ENCODE assay signal across 14 cellular contexts in the genomic region with DNA sequence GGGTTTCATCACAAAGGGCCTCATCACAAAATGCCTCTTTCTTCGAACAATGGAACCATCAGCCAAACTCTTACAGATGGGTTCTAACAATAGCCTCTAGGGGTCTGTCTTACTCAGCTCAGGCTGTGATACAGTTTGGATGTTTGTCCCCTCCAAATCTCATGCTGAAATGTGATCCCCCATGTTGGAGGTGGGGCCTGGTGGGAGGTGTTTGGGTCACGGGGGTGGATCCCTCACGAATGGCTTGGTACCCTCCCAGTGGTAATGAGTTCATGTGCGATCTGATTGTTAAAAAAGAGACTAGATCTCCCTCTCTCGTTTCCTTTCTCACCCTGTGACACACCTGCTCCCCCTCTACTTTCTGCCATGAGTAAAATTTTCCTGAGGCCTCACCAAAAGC. TPM values are rescaled to one million over a fixed set of nuclear protein-coding genes. Genes with fewer than 3 reads are reported as not detected.
DNase-seq lines count a peak whose midpoint lies in the region; ATAC-seq and TF ChIP-seq lines count a peak whose summit lies in the region.
"Had no signal": no experiment of that assay in that cellular context is flagged by ENCODE, and none has a peak within 500 bp of the region (broad histone marks: within the 10 kb centered on the region; RNA-seq: fewer than 3 reads in every experiment).

No MANE protein-coding gene starts in this region.

- H3K36me3 ChIP-seq in HCT116 (ENCODE audit: control insufficient read depth in 1 of 2, insufficient read depth in 2 of 2, low read length in 2 of 2) (no peaks in the 10 kb centered on the region), NT2/D1 (ENCODE audit: insufficient read depth, insufficient read length, low read length) (no peaks in the 10 kb centered on the region)
- H3K36me3 ChIP-seq: Peyer's patch, suprapubic skin had no signal

- H3K9me3 ChIP-seq in HCT116 (ENCODE audit: control insufficient read depth in 1 of 2, insufficient read depth in 1 of 2, low read depth in 1 of 2, low read length in 2 of 2): no peaks in the 10 kb centered on the region
- H3K9me3 ChIP-seq in NT2/D1 (ENCODE audit: insufficient read depth, low read length): no peaks in the 10 kb centered on the region
- H3K9me3 ChIP-seq: Peyer's patch, suprapubic skin had no signal

- H3K9ac ChIP-seq in HCT116 (ENCODE audit: low read length): no peak overlapping the region
- no peak overlapping the region for H3K9ac ChIP-seq in NT2/D1 (ENCODE audit: insufficient read length, low read depth)

- no peaks in the 10 kb centered on the region for H4K20me1 ChIP-seq in HCT116 (ENCODE audit: insufficient read depth)

- H3K4me1 Mint-ChIP-seq in activated naive CD8-positive, alpha-beta T cell treated with anti-CD3 and anti-CD28 coated beads, Interleukin-2, amount 10 ng/mL, durations not matched to agents 7 days and 5 days: peaks cover 5% of the 10 kb centered on the region

- CTCF ChIA-PET in HCT116 (lab: Charles Lee): no interaction called here
- CTCF ChIA-PET in GM10248 (lab: Yijun Ruan, JAX): interaction anchor here (1.0 to 1.4 kb wide), 4 partner anchors 9 to 156 kb away, joined by 3 to 4 read pairs (median 4); no protein-coding TSS in a partner anchor

- H3K27ac Mint-ChIP-seq in activated naive CD8-positive, alpha-beta T cell treated with anti-CD3 and anti-CD28 coated beads, Interleukin-2, amount 10 ng/mL, durations not matched to agents 7 days and 5 days: no peak overlapping the region
- H3K27ac Mint-ChIP-seq: natural killer cell had no signal

- no peak overlapping the region for H3K4me3 Mint-ChIP-seq in activated naive CD8-positive, alpha-beta T cell treated with anti-CD3 and anti-CD28 coated beads, Interleukin-2, amount 10 ng/mL, durations not matched to agents 7 days and 5 days
- H3K4me3 Mint-ChIP-seq: natural killer cell had no signal

- H3K27ac ChIP-seq in HCT116 (ENCODE audit: low read depth, low read length): no peak overlapping the region
- H3K27ac ChIP-seq: Peyer's patch, suprapubic skin had no signal

- no peak for TF ChIP-seq POLR2A in HCT116 (IDR thresholded peaks at IDR 0.05; ENCODE audit: borderline replicate concordance, extremely low read depth, insufficient read depth, insufficient read length)

- no peaks in the 10 kb centered on the region for H3K27me3 Mint-ChIP-seq in activated naive CD8-positive, alpha-beta T cell treated with anti-CD3 and anti-CD28 coated beads, Interleukin-2, amount 10 ng/mL, durations not matched to agents 7 days and 5 days

- no peaks in the 10 kb centered on the region for H3K79me2 ChIP-seq in HCT116 (ENCODE audit: insufficient read depth, low read length)

- H3K4me2 ChIP-seq in HCT116 (ENCODE audit: low read length): no peak overlapping the region

- H3K27me3 ChIP-seq in HCT116 (ENCODE audit: insufficient read depth, low read length) (no peaks in the 10 kb centered on the region), NT2/D1 (ENCODE audit: insufficient read depth, insufficient read length) (no peaks in the 10 kb centered on the region)
- H3K27me3 ChIP-seq: Peyer's patch, suprapubic skin had no signal

- intact Hi-C loops in HCT116 (cut with micrococcal nuclease): no loop called here

- peak; percentile 47 for ATAC-seq in HCT116
- peak; percentile 45 for ATAC-seq in activated naive CD8-positive, alpha-beta T cell treated with anti-CD3 and anti-CD28 coated beads, Interleukin-2, amount 10 ng/mL, durations not matched to agents 7 days and 5 days (ENCODE audit: low read depth)
- ATAC-seq: natural killer cell had no signal

- no peaks in the 10 kb centered on the region for H3K9me2 ChIP-seq in HCT116 (ENCODE audit: insufficient read depth)

- BruUV-seq in HCT116 (replicated peaks; lab: Mats Ljungman, UMichigan): no TSS peak

- H3K4me1 ChIP-seq in HCT116 (ENCODE audit: control insufficient read depth in 1 of 2, insufficient read depth in 2 of 2, low read length in 2 of 2) (0 out of 4 replicates have a peak, but pooled peaks cover 0 to under 1% of the 10 kb centered on the region in 2 experiments), NT2/D1 (ENCODE audit: insufficient read depth, insufficient read length) (no peaks in the 10 kb centered on the region)
- H3K4me1 ChIP-seq: Peyer's patch, suprapubic skin had no signal

- TF ChIP-seq CTCF in HCT116 (IDR thresholded peaks at IDR 0.05 in 2 of 3, conservative IDR thresholded peaks at IDR 0.05 in 1 of 3; ENCODE audit: borderline replicate concordance in 1 of 3, insufficient read depth in 1 of 3, low read depth in 2 of 3, low read length in 2 of 3): no peak
- no peak for TF ChIP-seq CTCF in GM10248 (IDR thresholded peaks at IDR 0.05; ENCODE audit: control extremely low read depth, extremely low read depth, low read depth, missing control alignments)

- H3K9me3 Mint-ChIP-seq in activated naive CD8-positive, alpha-beta T cell treated with anti-CD3 and anti-CD28 coated beads, Interleukin-2, amount 10 ng/mL, durations not matched to agents 7 days and 5 days: peaks cover 6% of the 10 kb centered on the region
- H3K9me3 Mint-ChIP-seq: natural killer cell had no signal

- no peak for TF ChIP-seq RAD21 in HCT116 (IDR thresholded peaks at IDR 0.05; ENCODE audit: low read depth)

- peaks cover 4% of the 10 kb centered on the region for H3K36me3 Mint-ChIP-seq in activated naive CD8-positive, alpha-beta T cell treated with anti-CD3 and anti-CD28 coated beads, Interleukin-2, amount 10 ng/mL, durations not matched to agents 7 days and 5 days
- H3K36me3 Mint-ChIP-seq: natural killer cell had no signal

- H2AFZ ChIP-seq in HCT116 (ENCODE audit: low read depth, low read length, poor library complexity, severe bottlenecking): no peak overlapping the region

- DNase-seq in HCT116 (ENCODE audit: low read depth, low spot score) (no peak), NT2/D1 (ENCODE audit: low read depth, low spot score) (peak; percentile 48), NCI-H226 (no peak), GM10248 (ENCODE audit: extremely low spot score) (no peak), NCI-H146 treated with DMSO at 0.1 percent for 48 hours (lab: John Stamatoyannopoulos, UW; ENCODE audit: unreplicated experiment) (no peak)
- no peak for DNase-seq in activated naive CD8-positive, alpha-beta T cell treated with anti-CD3 and anti-CD28 coated beads, Interleukin-2, amount 10 ng/mL, durations not matched to agents 7 days and 5 days
- DNase-seq in stimulated activated CD4-positive, alpha-beta T cell treated with anti-CD3 and anti-CD28 coated beads, Interleukin-2, amount 100 ng/mL, for 48 hours: peak; percentile 19 to 45
- DNase-seq in activated effector memory CD4-positive, alpha-beta T cell treated with Interleukin-2 at 50 U/mL for 16 hours: no peak
- DNase-seq: natural killer cell, NCI-H1930, Peyer's patch, T1000 had no signal

- RAD21 ChIA-PET in HCT116 (lab: Charles Lee; ENCODE audit: low non-redundant PET in 1 of 2, low total read pairs in 2 of 2, uncharacterized antibody in 2 of 2, unreplicated experiment in 2 of 2): no interaction called here

- H3K4me3 ChIP-seq in HCT116 (replicated peaks in 1 of 2; ENCODE audit: low read depth in 1 of 2, low read length in 2 of 2) (no peak overlapping the region), NT2/D1 (ENCODE audit: insufficient read length, low read depth) (no peak overlapping the region)
- H3K4me3 ChIP-seq: Peyer's patch, suprapubic skin had no signal

- POLR2A ChIA-PET in HCT116 (lab: Charles Lee): no interaction called here
- POLR2A ChIA-PET in activated naive CD8-positive, alpha-beta T cell treated with anti-CD3 and anti-CD28 coated beads, Interleukin-2, amount 10 ng/mL, durations not matched to agents 7 days and 5 days (lab: Charles Lee): no interaction called here
- POLR2A ChIA-PET in GM10248 (lab: Yijun Ruan, JAX): no interaction called here

TF ChIP-seq in HCT116, 20 proteins besides CTCF, POLR2A, EP300 and RAD21:
- TF ChIP-seq TCF7L2 (IDR thresholded peaks at IDR 0.05; ENCODE audit: borderline replicate concordance, extremely low read depth, insufficient read depth, insufficient read length): no peak
- no peak for TF ChIP-seq EZH2 (IDR thresholded peaks at IDR 0.05)
- no peak for TF ChIP-seq JUND (IDR thresholded peaks at IDR 0.05)
- no peak for TF ChIP-seq REST (IDR thresholded peaks at IDR 0.05; ENCODE audit: low read depth)
TF ChIP-seq in HCT116: peak in this region for 0.

RNA-seq across cellular contexts. Expression of gene LIPC, which starts 47.9 kb away (rescaled TPM):
- not detected for total RNA-seq in HCT116 (2021; ENCODE audit: unreplicated experiment)
- 0.10 and 0.12 TPM in 2 replicates for polyA plus RNA-seq in HCT116 (2012)
- 1 to 10 TPM; 7.4 to 9.0 TPM for total RNA-seq in activated naive CD8-positive, alpha-beta T cell treated with anti-CD3 and anti-CD28 coated beads, Interleukin-2, amount 10 ng/mL, durations not matched to agents 7 days and 5 days
- total RNA-seq: HT-29 had no signal

Comparison
In these comparisons a context has a peak if more than half of its experiments do, and no peak if none do; other contexts are left out.
1. DNase-seq: peak in NT2/D1 (single experiment) and stimulated activated CD4-positive, alpha-beta T cell treated with anti-CD3 and anti-CD28 coated beads, Interleukin-2, amount 100 ng/mL, for 48 hours (2 of 2); none in HCT116 (single experiment), activated naive CD8-positive, alpha-beta T cell treated with anti-CD3 and anti-CD28 coated beads, Interleukin-2, amount 10 ng/mL, durations not matched to agents 7 days and 5 days (single experiment), NCI-H226 (single experiment), GM10248 (single experiment), activated effector memory CD4-positive, alpha-beta T cell treated with Interleukin-2 at 50 U/mL for 16 hours (single experiment) and NCI-H146 treated with DMSO at 0.1 percent for 48 hours (single experiment).